ENCODE assay signal across 7 cellular contexts in genomic region chr1:939511-940107, GRCh38. TPM values are rescaled to one million over a fixed set of nuclear protein-coding genes. Genes with fewer than 3 reads are reported as not detected.
DNase-seq lines count a peak whose midpoint lies in the region; TF ChIP-seq lines count a peak whose summit lies in the region.
"Had no signal": no experiment of that assay in that cellular context is flagged by ENCODE, and none has a peak within 500 bp of the region (broad histone marks: within the 10 kb centered on the region; RNA-seq: fewer than 3 reads in every experiment).

No MANE protein-coding gene starts in this region.

- peak overlapping the region; percentile 78 for H3K4me2 ChIP-seq in Loucy (ENCODE audit: low read depth, low read length, poor library complexity, severe bottlenecking)

- H3F3A ChIP-seq in Loucy (ENCODE audit: low read depth), result no peaks in the 10 kb centered on the region

- H3K27me3 ChIP-seq in Loucy (ENCODE audit: insufficient read depth, low read length, poor library complexity, severe bottlenecking), result peaks cover 15% of the 10 kb centered on the region
- H3K27me3 ChIP-seq in dorsolateral prefrontal cortex, result peaks cover 6 to 85% (median 76%) of the 10 kb centered on the region in 45 donors
- peaks cover 41 to 68% (median 63%) of the 10 kb centered on the region in 3 donors for H3K27me3 ChIP-seq in skeletal muscle tissue (ENCODE audit: control insufficient read depth in 3 of 3, insufficient read depth in 3 of 3, low read length in 3 of 3)
- peaks cover 0 to 78% of the 10 kb centered on the region in 2 donors for H3K27me3 ChIP-seq in tibial nerve

- no peak for TF ChIP-seq EP300 in tibial nerve (IDR thresholded peaks at IDR 0.05)

- H3K4me3 ChIP-seq in Loucy (ENCODE audit: low read length, poor library complexity, severe bottlenecking), result peak overlapping the region; percentile 68
- peak overlapping the region in 45 of 59 donors; percentile 7 to 64 (median 40) for H3K4me3 ChIP-seq in dorsolateral prefrontal cortex
- peak overlapping the region; percentile 30 to 52 (median 49) for H3K4me3 ChIP-seq in skeletal muscle tissue (ENCODE audit: low read length in 3 of 3)
- H3K4me3 ChIP-seq in tibial nerve, result peak overlapping the region in 1 of 4 donors; percentile 46

- no peaks in the 10 kb centered on the region for H4K20me1 ChIP-seq in Loucy (ENCODE audit: insufficient read depth, low read length, poor library complexity, severe bottlenecking)

- no peaks in the 10 kb centered on the region for H3K79me2 ChIP-seq in Loucy (ENCODE audit: insufficient read depth, low read length)

- H3K9me2 ChIP-seq in Loucy (replicated peaks; ENCODE audit: low read depth, low read length), result no peaks in the 10 kb centered on the region

- no peak for TF ChIP-seq POLR2A in tibial nerve (IDR thresholded peaks at IDR 0.05)

- WGBS in tibial nerve, 2 donors, result 21 to 23% methylated on average over 17 to 18 of the region's 21 CpGs

- H3K36me3 ChIP-seq in Loucy (ENCODE audit: insufficient read depth, low read length) (no peaks in the 10 kb centered on the region), skeletal muscle tissue (ENCODE audit: control insufficient read depth in 3 of 3, insufficient read depth in 3 of 3, low read length in 3 of 3) (no peaks in the 10 kb centered on the region), tibial nerve (peaks cover 0 to 11% (median 0%) of the 10 kb centered on the region in 3 donors)

- DNase-seq in dorsolateral prefrontal cortex (no peak), epidermal melanocyte (ENCODE audit: insufficient read length, low spot score) (no peak), tibial nerve (ENCODE audit: low spot score in 2 of 2) (no peak)
- DNase-seq: MV-4-11 had no signal

- H3K4me1 ChIP-seq in Loucy (ENCODE audit: insufficient read depth, low read length, poor library complexity, severe bottlenecking) (peaks cover 23% of the 10 kb centered on the region), skeletal muscle tissue (ENCODE audit: control insufficient read depth in 3 of 3, insufficient read depth in 3 of 3, low read length in 3 of 3) (peaks cover 14 to 36% (median 33%) of the 10 kb centered on the region in 3 donors), tibial nerve (peaks cover 0 to 74% (median 24%) of the 10 kb centered on the region in 4 donors)

- H2AFZ ChIP-seq in Loucy (ENCODE audit: low read length), result no peak overlapping the region

- no peaks in the 10 kb centered on the region for H3K9me3 ChIP-seq in Loucy (ENCODE audit: insufficient read depth, low read depth, low read length)
- H3K9me3 ChIP-seq in skeletal muscle tissue (ENCODE audit: control insufficient read depth in 3 of 3, low read length in 3 of 3), result no peaks in the 10 kb centered on the region
- no peaks in the 10 kb centered on the region for H3K9me3 ChIP-seq in tibial nerve

- TF ChIP-seq CTCF in Loucy (conservative IDR thresholded peaks at IDR 0.05; ENCODE audit: low read length), result no peak
- no peak for TF ChIP-seq CTCF in dorsolateral prefrontal cortex (IDR thresholded peaks at IDR 0.05 in 54 of 56, conservative IDR thresholded peaks at IDR 0.05 in 2 of 56; ENCODE audit: low read depth in 1 of 56, partially characterized antibody in 56 of 56)
- TF ChIP-seq CTCF in tibial nerve (IDR thresholded peaks at IDR 0.05), result no peak

- intact Hi-C loops in dorsolateral prefrontal cortex (cut with DNase I), result no loop called here

- peak overlapping the region in 1 of 59 donors; percentile 28 for H3K27ac ChIP-seq in dorsolateral prefrontal cortex
- H3K27ac ChIP-seq in skeletal muscle tissue (ENCODE audit: low read depth, low read length), result no peak overlapping the region
- peak overlapping the region in 1 of 4 donors; percentile 76 for H3K27ac ChIP-seq in tibial nerve

- H3K9ac ChIP-seq in Loucy (ENCODE audit: low read depth, low read length, poor library complexity, severe bottlenecking) (no peak overlapping the region), skeletal muscle tissue (ENCODE audit: low read depth in 1 of 3, low read length in 3 of 3) (peak overlapping the region in 2 of 3 donors; percentile 23 to 68)

RNA-seq across cellular contexts. Expression of gene SAMD11, which starts 15.9 kb away (rescaled TPM):
- total RNA-seq in dorsolateral prefrontal cortex (10 to 100 TPM in 10 of 120 experiments, 1 to 10 TPM in 109, under 1 TPM in 1; 0.85 to 22.6 (median 4.2) TPM), skeletal muscle tissue (3.7 TPM), tibial nerve (10 to 100 TPM in 2 of 4 donors, 1 to 10 TPM in 2; 2.6 to 15.9 (median 11.5) TPM)

RNA-seq across cellular contexts. Expression of gene NOC2L, which starts 19.4 kb away (rescaled TPM):
- 10 to 100 TPM; 34.5 to 72.4 (median 54.8) TPM for total RNA-seq in dorsolateral prefrontal cortex
- total RNA-seq in skeletal muscle tissue, result 47.0 TPM
- total RNA-seq in tibial nerve, result 10 to 100 TPM; 28.2 to 54.0 (median 46.4) TPM

RNA-seq across cellular contexts. Expression of gene KLHL17, which starts 20.8 kb away (rescaled TPM):
- total RNA-seq in dorsolateral prefrontal cortex (10 to 100 TPM in 101 of 120 experiments, 1 to 10 TPM in 19; 5.7 to 35.4 (median 14.2) TPM), skeletal muscle tissue (1.0 TPM), tibial nerve (10 to 100 TPM in 3 of 4 donors, 1 to 10 TPM in 1; 4.2 to 19.2 (median 11.9) TPM)

RNA-seq across cellular contexts. Expression of gene PLEKHN1, which starts 26.7 kb away (rescaled TPM):
- under 1 TPM in 3 of 120 experiments, not detected in 117; 0.36 to 0.58 (median 0.43) TPM for total RNA-seq in dorsolateral prefrontal cortex
- not detected for total RNA-seq in skeletal muscle tissue
- total RNA-seq in tibial nerve, result 1 to 10 TPM in 1 of 4 donors, under 1 TPM in 1, not detected in 2; 0.21 to 2.4 TPM

RNA-seq across cellular contexts. Expression of gene PERM1, which starts 42.3 kb away (rescaled TPM):
- total RNA-seq in dorsolateral prefrontal cortex, result 1 to 10 TPM in 6 of 120 experiments, under 1 TPM in 63, not detected in 51; 0.13 to 1.8 (median 0.43) TPM
- total RNA-seq in skeletal muscle tissue, result 3.1 TPM
- under 1 TPM in 2 of 4 donors, not detected in 2; 0.22 to 0.78 TPM for total RNA-seq in tibial nerve
- total RNA-seq: Daoy had no signal
